Comparison of ENCODE assay signal across 20 cellular contexts in genomic region chr1:189847613-189848012, GRCh38.
"Had no signal": no experiment of that assay in that cellular context is flagged by ENCODE, and none has a peak within 500 bp of the region (broad histone marks: within the 10 kb centered on the region; RNA-seq: fewer than 3 reads in every experiment).

No MANE protein-coding gene starts in this region.

- H3K27me3 ChIP-seq: dorsolateral prefrontal cortex, esophagus muscularis mucosa, foreskin keratinocyte, gastrocnemius medialis, heart right ventricle, left lung had no signal

- H3K27ac ChIP-seq: coronary artery, dorsolateral prefrontal cortex, esophagus muscularis mucosa, foreskin keratinocyte, gastrocnemius medialis, heart right ventricle, left lung, lower lobe of right lung had no signal

- H3K4me3 ChIP-seq: coronary artery, dorsolateral prefrontal cortex, esophagus muscularis mucosa, gastrocnemius medialis, heart right ventricle, left lung, lower lobe of right lung, mucosa of descending colon had no signal

- DNase-seq: dermis blood vessel endothelial cell; dorsolateral prefrontal cortex; effector CD4-positive, alpha-beta T cell; effector memory CD4-positive, alpha-beta T cell; foreskin keratinocyte; gastrocnemius medialis; glutamatergic neuron; head of caudate nucleus; heart right ventricle; hippocampal formation; left cardiac atrium; left lung; left ventricle myocardium superior; lower lobe of right lung; mesenchymal stem cell; mucosa of descending colon; naive B cell; naive thymus-derived CD8-positive, alpha-beta T cell had no signal

- ATAC-seq: foreskin keratinocyte; gastrocnemius medialis; heart right ventricle; left cardiac atrium; left lung; left ventricle myocardium superior; lower lobe of right lung; mucosa of descending colon; naive thymus-derived CD8-positive, alpha-beta T cell had no signal

- H3K36me3 ChIP-seq: esophagus muscularis mucosa, gastrocnemius medialis, heart right ventricle, left lung, lower lobe of right lung had no signal

- H3K9me3 ChIP-seq: gastrocnemius medialis, left lung, lower lobe of right lung, mucosa of descending colon had no signal
